8 cellular contexts compared by ENCODE assay signal in genomic region chr18:8609711-8610441, GRCh38. TPM values are rescaled to one million over a fixed set of nuclear protein-coding genes. Genes with fewer than 3 reads are reported as not detected.
A peak's percentile ranks its signal among the peaks of the same experiment; 100 is the strongest.
DNase-seq lines count a peak whose midpoint lies in the region; ATAC-seq and TF ChIP-seq lines count a peak whose summit lies in the region.

No MANE protein-coding gene starts in this region.

- no peaks in the 10 kb centered on the region for H3K9me3 Mint-ChIP-seq in activated CD8-positive, alpha-beta T cell treated with anti-CD3 and anti-CD28 coated beads for 36 hours
- no peaks in the 10 kb centered on the region for H3K9me3 Mint-ChIP-seq in osteocyte (ENCODE audit: unreplicated experiment)

- TF ChIP-seq CTCF in AG10803 (conservative IDR thresholded peaks at IDR 0.05; ENCODE audit: low read length) = no peak
- TF ChIP-seq CTCF in activated CD8-positive, alpha-beta T cell treated with anti-CD3 and anti-CD28 coated beads for 36 hours (IDR thresholded peaks at IDR 0.05) = no peak
- no peak for TF ChIP-seq CTCF in fibroblast of mammary gland (conservative IDR thresholded peaks at IDR 0.05; ENCODE audit: control insufficient read depth, insufficient read depth, low read depth, low read length)
- no peak for TF ChIP-seq CTCF in osteocyte (IDR thresholded peaks at IDR 0.05)

- peak overlapping the region; percentile 78 for H3K4me3 ChIP-seq in AG10803 (ENCODE audit: low read length)
- peak overlapping the region; percentile 80 for H3K4me3 ChIP-seq in fibroblast of mammary gland (ENCODE audit: control insufficient read depth, low read depth, low read length)

- H3K27me3 Mint-ChIP-seq in activated CD8-positive, alpha-beta T cell treated with anti-CD3 and anti-CD28 coated beads for 36 hours = no peaks in the 10 kb centered on the region
- H3K27me3 Mint-ChIP-seq in osteocyte (ENCODE audit: unreplicated experiment) = peaks cover 20% of the 10 kb centered on the region

- intact Hi-C loops in activated CD8-positive, alpha-beta T cell treated with anti-CD3 and anti-CD28 coated beads for 36 hours (cut with micrococcal nuclease) = no loop called here

- peak overlapping the region; percentile 90 for H3K27ac Mint-ChIP-seq in activated CD8-positive, alpha-beta T cell treated with anti-CD3 and anti-CD28 coated beads for 36 hours
- H3K27ac Mint-ChIP-seq in osteocyte (ENCODE audit: unreplicated experiment) = peak overlapping the region; percentile 76

- peak; percentile 11 for ATAC-seq in GM19397 (IDR thresholded peaks at IDR 0.05; ENCODE audit: unreplicated experiment)
- peak; percentile 17 for ATAC-seq in activated CD8-positive, alpha-beta T cell treated with anti-CD3 and anti-CD28 coated beads for 36 hours

- H3K36me3 Mint-ChIP-seq in activated CD8-positive, alpha-beta T cell treated with anti-CD3 and anti-CD28 coated beads for 36 hours (ENCODE audit: low read depth) = peaks cover 24% of the 10 kb centered on the region
- H3K36me3 Mint-ChIP-seq in osteocyte (ENCODE audit: unreplicated experiment) = no peaks in the 10 kb centered on the region

- POLR2A ChIA-PET in activated CD8-positive, alpha-beta T cell treated with anti-CD3 and anti-CD28 coated beads for 36 hours (lab: Charles Lee) = interaction anchor here (0.6 to 1.0 kb wide), 4 partner anchors 8 to 23 kb away, joined by 3 read pairs; no protein-coding TSS in a partner anchor

- H3K4me3 Mint-ChIP-seq in activated CD8-positive, alpha-beta T cell treated with anti-CD3 and anti-CD28 coated beads for 36 hours = peak overlapping the region; percentile 94
- peak overlapping the region; percentile 84 for H3K4me3 Mint-ChIP-seq in osteocyte (ENCODE audit: unreplicated experiment)

- CTCF ChIA-PET in activated CD8-positive, alpha-beta T cell treated with anti-CD3 and anti-CD28 coated beads for 36 hours (lab: Charles Lee) = interaction anchor here (1.0 to 3.0 kb wide), 5 partner anchors 8 to 532 kb away, joined by 3 to 12 read pairs (median 4); no protein-coding TSS in a partner anchor

- peak; percentile 6 for DNase-seq in AG10803 (ENCODE audit: low read depth)
- DNase-seq in HK-2 (ENCODE audit: unreplicated experiment) = peak; percentile 17
- DNase-seq in activated CD8-positive, alpha-beta T cell treated with anti-CD3 and anti-CD28 coated beads for 36 hours = peak; percentile 31
- DNase-seq in fibroblast of mammary gland (ENCODE audit: low read depth) = no peak
- no peak for DNase-seq in osteocyte (ENCODE audit: extremely low spot score, unreplicated experiment)
- no peak for DNase-seq in foreskin melanocyte
- no peak for DNase-seq in DMS79 (lab: John Stamatoyannopoulos, UW)

- peaks cover 56% of the 10 kb centered on the region for H3K4me1 Mint-ChIP-seq in activated CD8-positive, alpha-beta T cell treated with anti-CD3 and anti-CD28 coated beads for 36 hours (ENCODE audit: low read depth)
- peaks cover 46% of the 10 kb centered on the region for H3K4me1 Mint-ChIP-seq in osteocyte (ENCODE audit: unreplicated experiment)

RNA-seq across cellular contexts. Expression of gene RAB12, which starts 0.6 kb away (rescaled TPM):
- 10 to 100 TPM; 11.9 to 13.7 TPM for total RNA-seq in activated CD8-positive, alpha-beta T cell treated with anti-CD3 and anti-CD28 coated beads for 36 hours
- total RNA-seq in osteocyte = 48.5 and 52.6 TPM in 2 replicates

Comparison
In these comparisons a context has a peak if more than half of its experiments do, and no peak if none do; other contexts are left out.
1. DNase-seq: peak in AG10803 (single experiment), HK-2 (single experiment) and activated CD8-positive, alpha-beta T cell treated with anti-CD3 and anti-CD28 coated beads for 36 hours (single experiment); none in fibroblast of mammary gland (single experiment), osteocyte (single experiment), foreskin melanocyte (single experiment) and DMS79 (single experiment).